15 cellular contexts compared by ENCODE assay signal in the genomic region with DNA sequence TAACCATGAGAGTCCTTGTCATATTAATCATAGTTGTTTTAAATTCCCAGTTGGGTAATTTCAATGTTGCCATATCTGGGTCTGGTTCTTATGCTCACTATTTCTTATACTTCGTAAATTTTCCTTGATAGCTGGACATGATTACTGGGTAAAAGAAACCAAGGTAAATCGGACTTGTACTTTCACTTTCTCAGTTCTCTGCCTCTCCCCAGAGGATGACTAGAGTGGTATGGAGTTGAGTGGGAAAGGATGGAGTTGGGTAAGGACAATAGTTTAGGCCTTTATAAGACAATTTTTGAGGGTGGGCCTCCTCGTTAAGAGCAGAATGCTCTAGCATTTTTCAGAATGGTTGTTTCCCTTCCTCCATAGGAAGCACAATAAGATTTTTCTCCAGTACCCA.
DNase-seq lines count a peak whose midpoint lies in the region; ATAC-seq and TF ChIP-seq lines count a peak whose summit lies in the region.
"Had no signal": no experiment of that assay in that cellular context is flagged by ENCODE, and none has a peak within 500 bp of the region (broad histone marks: within the 10 kb centered on the region; RNA-seq: fewer than 3 reads in every experiment).

No MANE protein-coding gene starts in this region.

- no peak for TF ChIP-seq POLR2A in tibial nerve (IDR thresholded peaks at IDR 0.05)

- H3K27me3 ChIP-seq in Karpas-422 (ENCODE audit: low read length) (no peaks in the 10 kb centered on the region), HAP-1 (ENCODE audit: low read depth) (no peaks in the 10 kb centered on the region), tibial nerve (no peaks in the 10 kb centered on the region)

- no peak for ATAC-seq in GM19035 (IDR thresholded peaks at IDR 0.05; ENCODE audit: unreplicated experiment)
- ATAC-seq: GM23338 had no signal

- no peaks in the 10 kb centered on the region for H3K9me3 ChIP-seq in Karpas-422 (ENCODE audit: low read length)
- H3K9me3 ChIP-seq in HAP-1 = no peaks in the 10 kb centered on the region
- no peaks in the 10 kb centered on the region for H3K9me3 ChIP-seq in tibial nerve

- peak overlapping the region; percentile 43; the same call in 1 of the 2 replicates for H3K4me3 ChIP-seq in Karpas-422 (ENCODE audit: low read length)
- no peak overlapping the region for H3K4me3 ChIP-seq in fibroblast of the aortic adventitia (ENCODE audit: low read depth, low read length)
- no peak overlapping the region for H3K4me3 ChIP-seq in HAP-1
- no peak overlapping the region for H3K4me3 ChIP-seq in tibial nerve
- H3K4me3 ChIP-seq: GM23338 had no signal

- H3K36me3 ChIP-seq in Karpas-422 (ENCODE audit: insufficient read depth, low read length) (no peaks in the 10 kb centered on the region), HAP-1 (replicated peaks) (no peaks in the 10 kb centered on the region), tibial nerve (no peaks in the 10 kb centered on the region)

- H2AFZ ChIP-seq in Karpas-422 (ENCODE audit: low read length) = no peak overlapping the region
- H2AFZ ChIP-seq: GM23338 had no signal

- peak; percentile 58 for DNase-seq in ACHN
- DNase-seq in Karpas-422 = no peak
- DNase-seq in RPMI7951 (ENCODE audit: low read depth) = peak; percentile 24
- peak; percentile 19 for DNase-seq in fibroblast of the aortic adventitia (ENCODE audit: low read depth)
- DNase-seq in HAP-1 (ENCODE audit: low spot score in 2 of 2) = no peak
- DNase-seq in tibial nerve (ENCODE audit: low spot score in 2 of 2) = no peak
- no peak for DNase-seq in amygdala (lab: John Stamatoyannopoulos, UW)
- DNase-seq: CD4-positive, alpha-beta T cell; DND-41; NCI-H1105 treated with DMSO at 0.1 percent for 48 hours; NCI-H187; NCI-H446 treated with DMSO at 0.1 percent for 48 hours; SHP77 had no signal

- in situ Hi-C loops in ACHN (cut with HindIII; ENCODE audit: low pct_ligation_motif_present, low pct_unique_long_range_greater_than_20kb, low sequenced_read_pairs) = no loop called here
- in situ Hi-C loops in HAP-1 (cut with MboI; ENCODE audit: low sequenced_read_pairs) = no loop called here

- no peaks in the 10 kb centered on the region for H3K9me2 ChIP-seq in Karpas-422 (replicated peaks; ENCODE audit: insufficient read depth, low read length)

- no peak for TF ChIP-seq EP300 in tibial nerve (IDR thresholded peaks at IDR 0.05)

- H3K4me1 ChIP-seq in Karpas-422 (ENCODE audit: low read length) (no peaks in the 10 kb centered on the region), HAP-1 (peaks cover 9% of the 10 kb centered on the region), tibial nerve (no peaks in the 10 kb centered on the region)

- no peak overlapping the region for H3K9ac ChIP-seq in Karpas-422 (ENCODE audit: low read length)

- 86 to 97% methylated on average over 3 of the region's 3 CpGs for WGBS in tibial nerve, 2 donors

- H4K20me1 ChIP-seq in Karpas-422 (ENCODE audit: insufficient read depth, low read depth, low read length) = no peaks in the 10 kb centered on the region

- TF ChIP-seq CTCF in fibroblast of the aortic adventitia (IDR thresholded peaks at IDR 0.05; ENCODE audit: insufficient read depth, low read length) = no peak
- TF ChIP-seq CTCF in tibial nerve (IDR thresholded peaks at IDR 0.05) = no peak

- no peaks in the 10 kb centered on the region for H3K79me2 ChIP-seq in Karpas-422 (ENCODE audit: low read length)

- H3K4me2 ChIP-seq in Karpas-422 (ENCODE audit: low read depth, low read length, poor library complexity, severe bottlenecking) = peak overlapping the region; percentile 50
- H3K4me2 ChIP-seq: GM23338 had no signal

- no peak overlapping the region for H3K27ac ChIP-seq in Karpas-422 (ENCODE audit: low read length)
- no peak overlapping the region for H3K27ac ChIP-seq in tibial nerve

Comparison
In these comparisons a context has a peak if more than half of its experiments do, and no peak if none do; other contexts are left out.
1. DNase-seq: peak in ACHN (single experiment), RPMI7951 (single experiment) and fibroblast of the aortic adventitia (single experiment); none in Karpas-422 (single experiment), HAP-1 (0 of 2), tibial nerve (0 of 2) and amygdala (0 of 56).